8 cellular contexts compared by ENCODE assay signal in genomic region chr10:43265799-43266721, GRCh38. TPM values are rescaled to one million over a fixed set of nuclear protein-coding genes. Genes with fewer than 3 reads are reported as not detected.
DNase-seq lines count a peak whose midpoint lies in the region; ATAC-seq and TF ChIP-seq lines count a peak whose summit lies in the region.

No MANE protein-coding gene starts in this region.

- TF ChIP-seq CTCF in AG04449 (IDR thresholded peaks at IDR 0.05; ENCODE audit: insufficient read depth, low read length, missing control alignments), result peak; percentile 18

- ATAC-seq in activated T-cell treated with anti-CD3 and anti-CD28 coated beads, Interleukin-2, amount 50 U/mL, for 4 hours, result peak; percentile 49 to 60
- ATAC-seq in GM21786 (IDR thresholded peaks at IDR 0.05; ENCODE audit: unreplicated experiment), result no peak

- no peaks in the 10 kb centered on the region for H3K36me3 ChIP-seq in HUES48 (ENCODE audit: control insufficient read depth, insufficient read depth, low read length)
- no peaks in the 10 kb centered on the region for H3K36me3 ChIP-seq in rectal smooth muscle tissue (ENCODE audit: control insufficient read depth, insufficient read depth, low read length)

- H3K27ac ChIP-seq in HUES48 (ENCODE audit: low read depth, low read length) (no peak overlapping the region), rectal smooth muscle tissue (ENCODE audit: low read depth, low read length) (no peak overlapping the region)

- H3K9me3 Mint-ChIP-seq in activated T-cell treated with anti-CD3 and anti-CD28 coated beads, Interleukin-2, amount 50 U/mL, for 4 hours, result no peaks in the 10 kb centered on the region

- no peak overlapping the region for H3K9ac ChIP-seq in HUES48 (ENCODE audit: low read depth, low read length)
- H3K9ac ChIP-seq in rectal smooth muscle tissue (ENCODE audit: low read length), result no peak overlapping the region

- no peaks in the 10 kb centered on the region for H3K36me3 Mint-ChIP-seq in activated T-cell treated with anti-CD3 and anti-CD28 coated beads, Interleukin-2, amount 50 U/mL, for 4 hours (ENCODE audit: insufficient read depth)

- DNase-seq in AG04449 (ENCODE audit: low read depth, low spot score), result no peak
- peak; percentile 31 for DNase-seq in activated T-cell treated with anti-CD3 and anti-CD28 coated beads, Interleukin-2, amount 50 U/mL, for 4 hours
- DNase-seq in glomerular visceral epithelial cell (ENCODE audit: extremely low spot score), result peak; percentile 24
- no peak for DNase-seq in globus pallidus (ENCODE audit: low spot score)
- no peak for DNase-seq in MV-4-11 (lab: John Stamatoyannopoulos, UW)

- CTCF ChIA-PET in AG04449 (lab: Yijun Ruan, JAX), result interaction anchor here (1.5 kb wide), 1 partner anchor 10 kb away, joined by 3 read pairs; no protein-coding TSS in a partner anchor

- H3K9me3 ChIP-seq in HUES48 (ENCODE audit: control insufficient read depth, insufficient read depth, low read length), result no peaks in the 10 kb centered on the region

- peaks cover 14% of the 10 kb centered on the region for H3K4me1 Mint-ChIP-seq in activated T-cell treated with anti-CD3 and anti-CD28 coated beads, Interleukin-2, amount 50 U/mL, for 4 hours (ENCODE audit: low read depth)

- H3K4me1 ChIP-seq in HUES48 (ENCODE audit: control insufficient read depth, insufficient read depth, low read length) (no peaks in the 10 kb centered on the region), rectal smooth muscle tissue (ENCODE audit: control insufficient read depth, insufficient read depth, low read length) (no peaks in the 10 kb centered on the region)

- peak overlapping the region; percentile 76 for H3K4me3 Mint-ChIP-seq in activated T-cell treated with anti-CD3 and anti-CD28 coated beads, Interleukin-2, amount 50 U/mL, for 4 hours

- POLR2A ChIA-PET in AG04449 (lab: Yijun Ruan, JAX), result no interaction called here

- peaks cover 52% of the 10 kb centered on the region for H3K27me3 Mint-ChIP-seq in activated T-cell treated with anti-CD3 and anti-CD28 coated beads, Interleukin-2, amount 50 U/mL, for 4 hours (ENCODE audit: low read depth)

- H3K4me3 ChIP-seq in AG04449 (ENCODE audit: low read depth, low read length), result no peak overlapping the region
- peak overlapping the region; percentile 52 for H3K4me3 ChIP-seq in HUES48 (ENCODE audit: low read depth, low read length)
- peak overlapping the region; percentile 8 for H3K4me3 ChIP-seq in rectal smooth muscle tissue (ENCODE audit: low read length)

- H3K27me3 ChIP-seq in HUES48 (ENCODE audit: control insufficient read depth, insufficient read depth, low read length) (peaks cover 51% of the 10 kb centered on the region), rectal smooth muscle tissue (ENCODE audit: control insufficient read depth, insufficient read depth, low read length) (peaks cover 14% of the 10 kb centered on the region)

RNA-seq across cellular contexts. Expression of gene RASGEF1A, which starts 0.8 kb away (rescaled TPM):
- total RNA-seq in activated T-cell treated with anti-CD3 and anti-CD28 coated beads, Interleukin-2, amount 50 U/mL, for 4 hours, result under 1 TPM; 0.29 to 0.60 (median 0.38) TPM

Comparison
In these comparisons a context has a peak if more than half of its experiments do, and no peak if none do; other contexts are left out.
1. DNase-seq: peak in activated T-cell treated with anti-CD3 and anti-CD28 coated beads, Interleukin-2, amount 50 U/mL, for 4 hours (single experiment) and glomerular visceral epithelial cell (single experiment); none in AG04449 (single experiment), globus pallidus (single experiment) and MV-4-11 (single experiment).